ENCODE assay signal across 21 cellular contexts in the genomic region with DNA sequence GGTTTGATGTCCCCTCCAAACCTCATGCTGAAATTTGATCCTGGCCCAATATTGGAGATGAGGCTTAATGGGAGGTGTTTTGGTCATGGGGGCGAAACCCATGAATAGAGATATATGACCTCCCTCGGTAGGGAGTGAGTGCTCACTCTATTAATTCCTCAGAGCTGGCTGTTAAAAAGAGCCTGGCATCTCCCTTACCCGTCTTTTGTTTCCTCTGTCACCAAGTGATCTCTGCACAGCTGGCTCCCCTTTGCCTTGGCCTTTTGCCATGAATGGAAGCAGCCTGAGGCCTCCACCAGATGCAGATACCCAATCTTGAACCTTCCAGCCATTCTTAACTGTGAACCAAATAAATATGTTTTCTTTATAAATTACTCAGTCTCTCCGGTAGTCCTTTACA.
"Had no signal": no experiment of that assay in that cellular context is flagged by ENCODE, and none has a peak within 500 bp of the region (broad histone marks: within the 10 kb centered on the region; RNA-seq: fewer than 3 reads in every experiment).

No MANE protein-coding gene starts in this region.

- H3K9me3 ChIP-seq: body of pancreas, prostate gland, stomach had no signal

- H3K36me3 ChIP-seq: prostate gland, stomach had no signal

- H3K4me1 ChIP-seq: prostate gland had no signal

- FAIRE-seq: colon, islet of Langerhans had no signal

- DNase-seq: activated CD4-positive, alpha-beta memory T cell treated with anti-CD3 and anti-CD28 coated beads, Interleukin-2, amount 10 ng/mL, durations not matched to agents 7 days and 5 days; activated CD8-positive, alpha-beta memory T cell treated with anti-CD3 and anti-CD28 coated beads, Interleukin-2, amount 10 ng/mL, durations not matched to agents 7 days and 5 days; activated naive CD4-positive, alpha-beta T cell treated with Interleukin-2 at 50 U/mL for 16 hours; activated naive CD8-positive, alpha-beta T cell treated with anti-CD3 and anti-CD28 coated beads, Interleukin-2, amount 10 ng/mL, durations not matched to agents 7 days and 5 days; amygdala; body of pancreas; caudate nucleus; dorsolateral prefrontal cortex; endodermal cell; hippocampal formation; left colon; right cardiac atrium; stimulated activated CD4-positive, alpha-beta T cell treated with anti-CD3 and anti-CD28 coated beads, Interleukin-15, amount 100 ng/mL, for 24 hours; stimulated activated CD4-positive, alpha-beta T cell treated with anti-CD3 and anti-CD28 coated beads, Interleukin-2, amount 100 ng/mL, for 48 hours; stomach had no signal

- H3K27me3 ChIP-seq: body of pancreas, foreskin keratinocyte had no signal

- H3K4me3 ChIP-seq: body of pancreas, dorsolateral prefrontal cortex, lung, prostate gland, skin epidermis, stomach had no signal

- H3K27ac ChIP-seq: body of pancreas, dorsolateral prefrontal cortex, foreskin keratinocyte, prostate gland, skin epidermis, stomach had no signal
